8 cellular contexts compared by ENCODE assay signal in the genomic region with DNA sequence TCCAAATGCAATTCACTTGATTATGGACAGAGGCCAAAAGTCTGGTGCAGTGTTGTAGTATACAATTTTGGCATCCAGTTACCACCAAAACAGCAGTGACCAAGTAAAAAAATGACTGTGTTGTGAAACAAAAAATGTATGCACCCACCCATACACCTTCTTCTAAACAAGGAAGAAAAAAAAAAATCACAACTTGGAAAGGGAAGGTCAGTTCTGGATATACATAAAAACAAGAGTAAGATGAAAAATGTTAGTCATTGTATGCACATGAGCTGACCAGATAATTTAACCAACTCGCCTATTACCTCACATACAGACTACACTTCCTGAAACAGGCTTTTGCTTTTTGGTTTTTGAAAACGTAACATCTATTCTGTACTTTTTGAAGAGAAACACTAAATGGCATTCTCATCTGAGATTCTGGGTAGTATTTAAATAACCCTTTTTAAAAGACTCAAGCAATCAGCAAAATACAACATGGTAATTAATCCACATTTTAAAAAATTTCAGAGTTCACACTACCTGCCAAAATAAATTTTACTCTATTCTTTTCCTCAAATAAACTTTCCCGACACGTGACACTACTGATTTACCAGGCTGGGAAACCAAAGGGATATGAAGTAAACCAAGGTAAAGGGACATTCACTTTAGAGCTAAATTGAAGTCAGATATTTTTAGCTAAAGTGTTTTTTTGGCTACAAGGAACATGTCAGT. TPM values are rescaled to one million over a fixed set of nuclear protein-coding genes. Genes with fewer than 3 reads are reported as not detected.
DNase-seq lines count a peak whose midpoint lies in the region; ATAC-seq and TF ChIP-seq lines count a peak whose summit lies in the region.

No MANE protein-coding gene starts in this region.

- H2BK20ac ChIP-seq in H9 (ENCODE audit: low read depth, low read length, poor library complexity, severe bottlenecking): no peak overlapping the region

- no peak overlapping the region for H4K5ac ChIP-seq in H9 (ENCODE audit: insufficient read length, low read depth, low read length)

- H3K27me3 ChIP-seq in stomach (no peaks in the 10 kb centered on the region), H9 (ENCODE audit: insufficient read depth, low read length) (no peaks in the 10 kb centered on the region)

- peak overlapping the region; percentile 99 for H3K27ac Mint-ChIP-seq in activated naive CD4-positive, alpha-beta T cell treated with anti-CD3 and anti-CD28 coated beads for 36 hours
- H3K27ac Mint-ChIP-seq in T-helper 1 cell treated with Interleukin-12 subunit alpha and Interleukin-12 subunit beta and Interleukin-4 antibody, amounts not matched to agents 30 μg/mL and 1 μg/mL, for 36 hours: peak overlapping the region; percentile 75
- H3K27ac Mint-ChIP-seq in H9: no peak overlapping the region

- H3K27ac ChIP-seq in stomach (peak overlapping the region in 4 of 5 donors; percentile 94 to 97 (median 96)), H9 (ENCODE audit: insufficient read length, low read depth, low read length) (no peak overlapping the region)

- no peak overlapping the region for H3K23ac ChIP-seq in H9 (ENCODE audit: insufficient read length, low read depth, low read length)

- no peaks in the 10 kb centered on the region for H3K79me1 ChIP-seq in H9 (ENCODE audit: insufficient read depth, low read depth, low read length, poor library complexity, severe bottlenecking)

- H3K4me3 ChIP-seq in stomach: peak overlapping the region; percentile 18 to 88 (median 60)

- no peak overlapping the region for H2BK15ac ChIP-seq in H9 (ENCODE audit: low read depth, low read length)

- ATAC-seq in HG02840 (IDR thresholded peaks at IDR 0.05; ENCODE audit: low FRiP score, unreplicated experiment): no peak
- no peak for ATAC-seq in HG02852 (IDR thresholded peaks at IDR 0.05; ENCODE audit: unreplicated experiment)

- H4K91ac ChIP-seq in H9 (ENCODE audit: insufficient read length, low read depth, low read length): no peak overlapping the region

- H3K23me2 ChIP-seq in H9 (ENCODE audit: insufficient read length, low read depth, low read length, poor library complexity, severe bottlenecking): peaks cover 6% of the 10 kb centered on the region

- H3K9me3 ChIP-seq in stomach (no peaks in the 10 kb centered on the region), H9 (ENCODE audit: control insufficient read depth, low read depth, low read length) (no peaks in the 10 kb centered on the region)

- H3K9me3 Mint-ChIP-seq in activated naive CD4-positive, alpha-beta T cell treated with anti-CD3 and anti-CD28 coated beads for 36 hours: no peaks in the 10 kb centered on the region
- H3K9me3 Mint-ChIP-seq in T-helper 1 cell treated with Interleukin-12 subunit alpha and Interleukin-12 subunit beta and Interleukin-4 antibody, amounts not matched to agents 30 μg/mL and 1 μg/mL, for 36 hours: no peaks in the 10 kb centered on the region
- H3K9me3 Mint-ChIP-seq in H9: no peaks in the 10 kb centered on the region

- peak overlapping the region; percentile 92 for H3K4me3 Mint-ChIP-seq in activated naive CD4-positive, alpha-beta T cell treated with anti-CD3 and anti-CD28 coated beads for 36 hours
- H3K4me3 Mint-ChIP-seq in T-helper 1 cell treated with Interleukin-12 subunit alpha and Interleukin-12 subunit beta and Interleukin-4 antibody, amounts not matched to agents 30 μg/mL and 1 μg/mL, for 36 hours: peak overlapping the region; percentile 98
- H3K4me3 Mint-ChIP-seq in H9: peak overlapping the region in 1 of 2 experiments; percentile 18; a peak in 2 of 5 replicates

- peaks cover 24 to 58% (median 40%) of the 10 kb centered on the region in 4 donors for H3K4me1 ChIP-seq in stomach
- H3K4me1 ChIP-seq in H9 (ENCODE audit: insufficient read depth, low read length): no peaks in the 10 kb centered on the region

- no peak for TF ChIP-seq POLR2A in stomach (IDR thresholded peaks at IDR 0.05)

- no peak overlapping the region for H4K8ac ChIP-seq in H9 (replicated peaks; ENCODE audit: insufficient read length, low read depth, low read length)

- no peak overlapping the region for H2AK5ac ChIP-seq in H9 (ENCODE audit: insufficient read length, low read length)

- H3K36me3 ChIP-seq in stomach: peaks cover 0 to 6% (median 0%) of the 10 kb centered on the region in 4 donors

- no peak overlapping the region for H3K14ac ChIP-seq in H9 (ENCODE audit: insufficient read depth, low read length)

- intact Hi-C loops in activated naive CD4-positive, alpha-beta T cell treated with anti-CD3 and anti-CD28 coated beads for 36 hours (cut with micrococcal nuclease): no loop called here
- intact Hi-C loops in stomach (cut with DNase I; ENCODE audit: low total_unique reads): loop anchor here (10.0 kb wide), 1 partner anchor 146 kb away; a partner anchor contains a TSS

- TF ChIP-seq EP300 in stomach (IDR thresholded peaks at IDR 0.05): no peak

- no peaks in the 10 kb centered on the region for H4K20me1 ChIP-seq in H9 (ENCODE audit: control insufficient read depth, insufficient read depth, insufficient read length)

- peaks cover 3% of the 10 kb centered on the region; the same call in 1 of the 2 replicates for H3K79me2 ChIP-seq in H9 (ENCODE audit: insufficient read depth, low read length)

- H3K9ac ChIP-seq in H9 (ENCODE audit: extremely low read depth, insufficient read length, low read length): no peak overlapping the region

- no peak overlapping the region for H3K4me2 ChIP-seq in H9 (ENCODE audit: insufficient read depth, insufficient read length, low read length)

- no peaks in the 10 kb centered on the region for H3K27me3 Mint-ChIP-seq in activated naive CD4-positive, alpha-beta T cell treated with anti-CD3 and anti-CD28 coated beads for 36 hours (ENCODE audit: low read depth)
- H3K27me3 Mint-ChIP-seq in T-helper 1 cell treated with Interleukin-12 subunit alpha and Interleukin-12 subunit beta and Interleukin-4 antibody, amounts not matched to agents 30 μg/mL and 1 μg/mL, for 36 hours (ENCODE audit: low read depth): no peaks in the 10 kb centered on the region
- H3K27me3 Mint-ChIP-seq in H9 (ENCODE audit: low read depth): no peaks in the 10 kb centered on the region

- H3K56ac ChIP-seq in H9 (ENCODE audit: insufficient read length, low read depth, low read length): no peak overlapping the region

- no peak overlapping the region for H2BK5ac ChIP-seq in H9 (ENCODE audit: insufficient read length, low read length)

- H3K4ac ChIP-seq in H9 (ENCODE audit: low read depth, low read length): no peak overlapping the region

- CTCF ChIA-PET in activated naive CD4-positive, alpha-beta T cell treated with anti-CD3 and anti-CD28 coated beads for 36 hours (lab: Charles Lee): interaction anchor here (0.7 to 1.7 kb wide), 6 partner anchors 15 to 388 kb away, joined by 3 to 11 read pairs (median 4); no protein-coding TSS in a partner anchor

- no peak overlapping the region for H2BK120ac ChIP-seq in H9 (ENCODE audit: low read depth, low read length, poor library complexity, severe bottlenecking)

- H3K36me3 Mint-ChIP-seq in activated naive CD4-positive, alpha-beta T cell treated with anti-CD3 and anti-CD28 coated beads for 36 hours (ENCODE audit: low read depth): peaks cover 15% of the 10 kb centered on the region
- H3K36me3 Mint-ChIP-seq in T-helper 1 cell treated with Interleukin-12 subunit alpha and Interleukin-12 subunit beta and Interleukin-4 antibody, amounts not matched to agents 30 μg/mL and 1 μg/mL, for 36 hours (ENCODE audit: low read depth): peaks cover 17% of the 10 kb centered on the region
- peaks cover 0 to 10% (median 0%) of the 10 kb centered on the region in 3 experiments; a peak in 1 of 7 replicates for H3K36me3 Mint-ChIP-seq in H9 (ENCODE audit: insufficient read depth in 1 of 3, low read depth in 3 of 3)

- no peak overlapping the region for H2AFZ ChIP-seq in H9 (ENCODE audit: low read length)

- no peak overlapping the region for H3T11ph ChIP-seq in H9 (ENCODE audit: low read length)

- no peak overlapping the region for H2BK12ac ChIP-seq in H9 (ENCODE audit: insufficient read length, low read depth, low read length)

- TF ChIP-seq CTCF in stomach (IDR thresholded peaks at IDR 0.05) (no peak), H9 (conservative IDR thresholded peaks at IDR 0.05) (no peak)

- no peak for DNase-seq in activated naive CD4-positive, alpha-beta T cell treated with anti-CD3 and anti-CD28 coated beads for 36 hours
- no peak for DNase-seq in activated naive CD4-positive, alpha-beta T cell treated with Interleukin-2 at 50 U/mL for 16 hours
- peak; percentile 60 for DNase-seq in fibroblast of peridontal ligament (ENCODE audit: extremely low read depth)
- DNase-seq in stomach: no peak
- no peak for DNase-seq in H9

- WGBS in stomach, 5 donors: 8 to 21% (median 16%) methylated on average over 4 of the region's 4 CpGs
- WGBS in H9 (ENCODE audit: extremely low coverage, insufficient read length, low lambda C conversion rate): 100% methylated on average over 2 of the region's 4 CpGs

- H3K18ac ChIP-seq in H9 (ENCODE audit: insufficient read length, low read depth, low read length): no peak overlapping the region

- H3K4me1 Mint-ChIP-seq in activated naive CD4-positive, alpha-beta T cell treated with anti-CD3 and anti-CD28 coated beads for 36 hours (ENCODE audit: low read depth): peaks cover 57% of the 10 kb centered on the region
- peaks cover 43% of the 10 kb centered on the region for H3K4me1 Mint-ChIP-seq in T-helper 1 cell treated with Interleukin-12 subunit alpha and Interleukin-12 subunit beta and Interleukin-4 antibody, amounts not matched to agents 30 μg/mL and 1 μg/mL, for 36 hours (ENCODE audit: low read depth)
- peaks cover 20 to 25% of the 10 kb centered on the region in 2 experiments for H3K4me1 Mint-ChIP-seq in H9

RNA-seq across cellular contexts. Expression of a gene that starts 2.2 kb away (rescaled TPM):
- 10 to 100 TPM; 25.7 to 32.3 TPM for total RNA-seq in activated naive CD4-positive, alpha-beta T cell treated with anti-CD3 and anti-CD28 coated beads for 36 hours
- 10 to 100 TPM in 4 of 5 donors, 1 to 10 TPM in 1; 7.8 to 62.5 (median 15.8) TPM for total RNA-seq in stomach
- polyA plus RNA-seq in stomach: 10 to 100 TPM in 2 of 3 donors, 1 to 10 TPM in 1; 8.3 to 16.5 (median 13.4) TPM
- 9.1 and 10.0 TPM in 2 replicates for total RNA-seq in H9 (2021)

Comparison
In these comparisons a context has a peak if more than half of its experiments do, and no peak if none do; other contexts are left out.
1. H3K27ac Mint-ChIP-seq: peak in activated naive CD4-positive, alpha-beta T cell treated with anti-CD3 and anti-CD28 coated beads for 36 hours (single experiment) and T-helper 1 cell treated with Interleukin-12 subunit alpha and Interleukin-12 subunit beta and Interleukin-4 antibody, amounts not matched to agents 30 μg/mL and 1 μg/mL, for 36 hours (single experiment); none in H9 (0 of 3).